In the genomic region with DNA sequence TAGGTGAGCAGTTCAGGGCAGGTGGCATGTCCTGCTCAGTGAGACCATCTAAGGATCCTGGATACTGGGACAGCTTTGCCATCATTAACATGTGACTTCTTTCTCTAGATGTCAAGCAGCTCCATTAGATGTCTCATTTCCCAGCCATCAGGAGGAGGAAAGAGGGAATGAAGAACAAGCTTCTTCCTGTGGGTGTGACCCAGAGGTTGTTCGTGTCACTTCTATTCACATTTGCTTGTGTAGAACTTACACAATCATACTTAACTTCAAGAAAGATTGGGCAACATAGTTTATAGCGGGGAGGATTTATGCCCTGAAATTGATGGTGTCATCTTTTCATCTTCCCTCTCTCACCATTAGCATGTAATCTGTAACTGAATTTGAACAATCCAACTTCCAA, we compare ENCODE assay signal across 21 cellular contexts.
A peak's percentile ranks its signal among the peaks of the same experiment; 100 is the strongest.
DNase-seq lines count a peak whose midpoint lies in the region; ATAC-seq, FAIRE-seq and TF ChIP-seq lines count a peak whose summit lies in the region.
"Had no signal": no experiment of that assay in that cellular context is flagged by ENCODE, and none has a peak within 500 bp of the region (broad histone marks: within the 10 kb centered on the region; RNA-seq: fewer than 3 reads in every experiment).

No MANE protein-coding gene starts in this region.

- H3K4me1 ChIP-seq in colonic mucosa (no peaks in the 10 kb centered on the region), small intestine (ENCODE audit: control insufficient read depth in 2 of 2, insufficient read depth in 1 of 2, low read depth in 1 of 2, low read length in 1 of 2) (peaks cover 2 to 3% of the 10 kb centered on the region in 2 donors)

- no peaks in the 10 kb centered on the region for H3K9me3 ChIP-seq in colonic mucosa
- no peaks in the 10 kb centered on the region for H3K9me3 ChIP-seq in small intestine (ENCODE audit: control insufficient read depth, low read depth)

- H3K36me3 ChIP-seq in colonic mucosa (no peaks in the 10 kb centered on the region), small intestine (ENCODE audit: control insufficient read depth in 2 of 2, insufficient read depth in 2 of 2, low read length in 2 of 2) (no peaks in the 10 kb centered on the region)

- peak overlapping the region; percentile 73 for H3K27ac ChIP-seq in colonic mucosa
- H3K27ac ChIP-seq in small intestine (ENCODE audit: low read depth in 1 of 2, low read length in 1 of 2), result peak overlapping the region; percentile 76 to 78
- H3K27ac ChIP-seq: KMS-11, PC-9 had no signal

- intact Hi-C loops in Right ventricle myocardium superior (cut with DNase I), result no loop called here
- intact Hi-C loops in left ventricle myocardium superior (cut with micrococcal nuclease), result no loop called here
- intact Hi-C loops in colonic mucosa (cut with DNase I), result no loop called here

- no peaks in the 10 kb centered on the region for H3K27me3 ChIP-seq in colonic mucosa
- no peaks in the 10 kb centered on the region for H3K27me3 ChIP-seq in small intestine (ENCODE audit: control insufficient read depth in 2 of 2, insufficient read depth in 2 of 2, low read length in 2 of 2)

- WGBS in small intestine, 3 donors, result 45 to 69% (median 65%) methylated on average over 2 of the region's 2 CpGs

- no peak for DNase-seq in Right ventricle myocardium superior
- DNase-seq in left ventricle myocardium superior, result no peak
- DNase-seq in NOMO-1 (lab: John Stamatoyannopoulos, UW; ENCODE audit: unreplicated experiment in 2 of 2), result peak; percentile 53 to 89
- DNase-seq in colonic mucosa, result no peak
- peak; percentile 52 for DNase-seq in small intestine
- DNase-seq in activated CD4-positive, alpha-beta T cell treated with anti-CD3 and anti-CD28 coated beads, Interleukin-2, amount 50 U/mL, for 1 hour, result no peak
- no peak for DNase-seq in activated CD4-positive, alpha-beta T cell treated with anti-CD3 and anti-CD28 coated beads, Interleukin-2, amount 50 U/mL, for 4 hours
- DNase-seq: activated naive CD4-positive, alpha-beta T cell; activated T-cell treated with anti-CD3 and anti-CD28 coated beads, Interleukin-2, amount 50 U/mL, for 24 hours; cortex of kidney; DMS79 treated with DMSO at 0.1 percent for 48 hours; mesendoderm; naive thymus-derived CD4-positive, alpha-beta T cell; NCI-H1092; NCI-H1930; NCI-H2227 treated with DMSO at 0.1 percent for 48 hours; NCI-H748 treated with DMSO at 0.1 percent for 48 hours; PC-9; substantia nigra had no signal

- no peak overlapping the region for H3K9ac ChIP-seq in colonic mucosa (ENCODE audit: low read depth in 2 of 2, low read length in 2 of 2)
- H3K9ac ChIP-seq: KMS-11 had no signal

- no peak for FAIRE-seq in small intestine (lab: Jason Lieb, UNC)

- ATAC-seq in Right ventricle myocardium superior (ENCODE audit: poor library complexity) (peak; percentile 10), left ventricle myocardium superior (no peak), HG02852 (IDR thresholded peaks at IDR 0.05; ENCODE audit: unreplicated experiment) (no peak)
- ATAC-seq: naive thymus-derived CD4-positive, alpha-beta T cell had no signal

- no peak for TF ChIP-seq CTCF in colonic mucosa (IDR thresholded peaks at IDR 0.05)

- H3K4me3 ChIP-seq in colonic mucosa (no peak overlapping the region), small intestine (ENCODE audit: low read depth in 1 of 2, low read length in 2 of 2) (no peak overlapping the region)
- H3K4me3 ChIP-seq: PC-9 had no signal

Comparison
In these comparisons a context has a peak if more than half of its experiments do, and no peak if none do; other contexts are left out.
1. DNase-seq: peak in NOMO-1 (2 of 2) and small intestine (single experiment); none in Right ventricle myocardium superior (single experiment), left ventricle myocardium superior (single experiment), colonic mucosa (single experiment), activated CD4-positive, alpha-beta T cell treated with anti-CD3 and anti-CD28 coated beads, Interleukin-2, amount 50 U/mL, for 1 hour (single experiment) and activated CD4-positive, alpha-beta T cell treated with anti-CD3 and anti-CD28 coated beads, Interleukin-2, amount 50 U/mL, for 4 hours (0 of 2).